40 cellular contexts compared by ENCODE assay signal in genomic region chr2:11033114-11033513, GRCh38.
"Had no signal": no experiment of that assay in that cellular context is flagged by ENCODE, and none has a peak within 500 bp of the region (broad histone marks: within the 10 kb centered on the region; RNA-seq: fewer than 3 reads in every experiment).

No MANE protein-coding gene starts in this region.

- H3K27ac ChIP-seq: adrenal gland, ascending aorta, body of pancreas, brain microvascular endothelial cell, breast epithelium, cardiac muscle cell had no signal

- DNase-seq: activated effector memory CD4-positive, alpha-beta T cell treated with anti-CD3 and anti-CD28 coated beads, Interleukin-2, amount 50 U/mL, for 16 hours; activated effector memory CD4-positive, alpha-beta T cell treated with Interleukin-2 at 50 U/mL for 16 hours; activated gamma-delta T cell; activated gamma-delta T cell treated with Interleukin-2 at 50 U/mL for 16 hours; activated naive CD4-positive, alpha-beta T cell; activated naive CD4-positive, alpha-beta T cell treated with anti-CD3 and anti-CD28 coated beads for 36 hours; activated naive CD4-positive, alpha-beta T cell treated with anti-CD3 and anti-CD28 coated beads, Interleukin-2, amount 10 ng/mL, durations not matched to agents 7 days and 5 days; activated naive CD4-positive, alpha-beta T cell treated with anti-CD3 and anti-CD28 coated beads, Interleukin-2, amount 50 U/mL, for 16 hours; activated naive CD8-positive, alpha-beta T cell treated with anti-CD3 and anti-CD28 coated beads for 36 hours; activated naive CD8-positive, alpha-beta T cell treated with anti-CD3 and anti-CD28 coated beads, Interleukin-2, amount 10 ng/mL, durations not matched to agents 7 days and 5 days; activated naive CD8-positive, alpha-beta T cell treated with anti-CD3 and anti-CD28 coated beads, Interleukin-2, amount 50 U/mL, for 24 hours; activated T-cell treated with anti-CD3 and anti-CD28 coated beads for 4 hours; activated T-cell treated with anti-CD3 and anti-CD28 coated beads, Interleukin-2, amount 50 U/mL, for 1 hour; activated T-cell treated with anti-CD3 and anti-CD28 coated beads, Interleukin-2, amount 50 U/mL, for 24 hours; activated T-cell treated with anti-CD3 and anti-CD28 coated beads, Interleukin-2, amount 50 U/mL, for 4 hours; activated T-cell treated with anti-CD3 and anti-CD28 coated beads, Interleukin-2, amount 50 U/mL, for 48 hours; activated T-cell treated with anti-CD3 and anti-CD28 coated beads, Interleukin-2, amount 50 U/mL, for 72 hours; adrenal gland; amniotic stem cell; amygdala; anterior cingulate cortex; aorta; body of pancreas; brain microvascular endothelial cell; caudate nucleus; central memory CD4-positive, alpha-beta T cell; cerebellar nuclear complex had no signal

- H3K4me3 ChIP-seq: adrenal gland, ascending aorta, body of pancreas, breast epithelium, cardiac muscle cell had no signal

- ATAC-seq: activated naive CD4-positive, alpha-beta T cell treated with anti-CD3 and anti-CD28 coated beads, Interleukin-2, amount 50 U/mL, for 72 hours; activated naive CD8-positive, alpha-beta T cell treated with anti-CD3 and anti-CD28 coated beads, Interleukin-2, amount 50 U/mL, for 24 hours; activated T-cell treated with anti-CD3 and anti-CD28 coated beads, Interleukin-2, amount 50 U/mL, for 4 hours; activated T-cell treated with anti-CD3 and anti-CD28 coated beads, Interleukin-2, amount 50 U/mL, for 72 hours; activated T-helper 17 cell treated with anti-CD3 and anti-CD28 coated beads, Interleukin-2, amount 50 U/mL, for 72 hours; body of pancreas had no signal

- FAIRE-seq: astrocyte, bronchial epithelial cell had no signal

- H3K27ac Mint-ChIP-seq: activated naive CD4-positive, alpha-beta T cell treated with anti-CD3 and anti-CD28 coated beads for 36 hours; activated naive CD4-positive, alpha-beta T cell treated with anti-CD3 and anti-CD28 coated beads, Interleukin-2, amount 10 ng/mL, durations not matched to agents 7 days and 5 days; activated naive CD4-positive, alpha-beta T cell treated with anti-CD3 and anti-CD28 coated beads, Interleukin-2, amount 50 U/mL, for 24 hours; activated naive CD4-positive, alpha-beta T cell treated with anti-CD3 and anti-CD28 coated beads, Interleukin-2, amount 50 U/mL, for 72 hours; activated naive CD8-positive, alpha-beta T cell; activated naive CD8-positive, alpha-beta T cell treated with anti-CD3 and anti-CD28 coated beads for 36 hours; activated naive CD8-positive, alpha-beta T cell treated with anti-CD3 and anti-CD28 coated beads, Interleukin-2, amount 10 ng/mL, durations not matched to agents 7 days and 5 days; activated naive CD8-positive, alpha-beta T cell treated with anti-CD3 and anti-CD28 coated beads, Interleukin-2, amount 50 U/mL, for 24 hours; activated T-cell treated with anti-CD3 and anti-CD28 coated beads, Interleukin-2, amount 50 U/mL, for 24 hours; activated T-cell treated with anti-CD3 and anti-CD28 coated beads, Interleukin-2, amount 50 U/mL, for 72 hours; activated T-helper 1 cell treated with anti-CD3 and anti-CD28 coated beads, Interleukin-12 subunit alpha, Interleukin-12 subunit beta, Interleukin-2, Interleukin-4 antibody, amounts not matched to agents 30 ng/mL and 10 ng/mL and 1 ng/mL, durations not matched to agents 14 hours and 24 hours and 36 hours; activated T-helper 17 cell treated with anti-CD3 and anti-CD28 coated beads, Interleukin-2, amount 50 U/mL, for 72 hours; activated T-helper 2 cell treated with anti-CD3 and anti-CD28 coated beads, Interferon-gamma antibody, Interleukin-2, Interleukin-4, amounts not matched to agents 10 μg/mL and 5 μg/mL and 100 μg/mL, durations not matched to agents 14 hours and 24 hours and 36 hours; brain had no signal

- H3K27me3 ChIP-seq: adrenal gland, ascending aorta, body of pancreas, brain microvascular endothelial cell, breast epithelium, cardiac muscle cell had no signal

- H3K4me1 ChIP-seq: adrenal gland, ascending aorta, breast epithelium had no signal

- H3K9me3 ChIP-seq: adrenal gland had no signal

- H3K36me3 ChIP-seq: adrenal gland, ascending aorta, brain microvascular endothelial cell, breast epithelium, cardiac muscle cell had no signal

- H3K36me3 Mint-ChIP-seq: activated naive CD4-positive, alpha-beta T cell treated with anti-CD3 and anti-CD28 coated beads, Interleukin-2, amount 10 ng/mL, durations not matched to agents 7 days and 5 days; activated naive CD8-positive, alpha-beta T cell treated with anti-CD3 and anti-CD28 coated beads for 36 hours; activated naive CD8-positive, alpha-beta T cell treated with anti-CD3 and anti-CD28 coated beads, Interleukin-2, amount 10 ng/mL, durations not matched to agents 7 days and 5 days had no signal

- H3K4me1 Mint-ChIP-seq: activated naive CD4-positive, alpha-beta T cell treated with anti-CD3 and anti-CD28 coated beads, Interleukin-2, amount 10 ng/mL, durations not matched to agents 7 days and 5 days; activated naive CD4-positive, alpha-beta T cell treated with anti-CD3 and anti-CD28 coated beads, Interleukin-2, amount 50 U/mL, for 24 hours; activated naive CD8-positive, alpha-beta T cell treated with anti-CD3 and anti-CD28 coated beads for 36 hours; activated naive CD8-positive, alpha-beta T cell treated with anti-CD3 and anti-CD28 coated beads, Interleukin-2, amount 10 ng/mL, durations not matched to agents 7 days and 5 days; activated naive CD8-positive, alpha-beta T cell treated with anti-CD3 and anti-CD28 coated beads, Interleukin-2, amount 50 U/mL, for 24 hours; activated T-helper 17 cell treated with anti-CD3 and anti-CD28 coated beads, Interleukin-2, amount 50 U/mL, for 72 hours; central memory CD8-positive, alpha-beta T cell had no signal

- H3K4me3 Mint-ChIP-seq: activated naive CD4-positive, alpha-beta T cell treated with anti-CD3 and anti-CD28 coated beads for 36 hours; activated naive CD4-positive, alpha-beta T cell treated with anti-CD3 and anti-CD28 coated beads, Interleukin-2, amount 10 ng/mL, durations not matched to agents 7 days and 5 days; activated naive CD4-positive, alpha-beta T cell treated with anti-CD3 and anti-CD28 coated beads, Interleukin-2, amount 50 U/mL, for 24 hours; activated naive CD8-positive, alpha-beta T cell; activated naive CD8-positive, alpha-beta T cell treated with anti-CD3 and anti-CD28 coated beads for 36 hours; activated naive CD8-positive, alpha-beta T cell treated with anti-CD3 and anti-CD28 coated beads, Interleukin-2, amount 10 ng/mL, durations not matched to agents 7 days and 5 days; activated naive CD8-positive, alpha-beta T cell treated with anti-CD3 and anti-CD28 coated beads, Interleukin-2, amount 50 U/mL, for 24 hours; activated T-cell treated with anti-CD3 and anti-CD28 coated beads, Interleukin-2, amount 50 U/mL, for 24 hours; activated T-cell treated with anti-CD3 and anti-CD28 coated beads, Interleukin-2, amount 50 U/mL, for 4 hours; activated T-cell treated with anti-CD3 and anti-CD28 coated beads, Interleukin-2, amount 50 U/mL, for 72 hours; activated T-helper 1 cell treated with anti-CD3 and anti-CD28 coated beads, Interleukin-12 subunit alpha, Interleukin-12 subunit beta, Interleukin-2, Interleukin-4 antibody, amounts not matched to agents 30 ng/mL and 10 ng/mL and 1 ng/mL, durations not matched to agents 14 hours and 24 hours and 36 hours; activated T-helper 17 cell treated with anti-CD3 and anti-CD28 coated beads, Interleukin-2, amount 50 U/mL, for 72 hours; brain; central memory CD8-positive, alpha-beta T cell had no signal
